8 cellular contexts compared by ENCODE assay signal in the genomic region with DNA sequence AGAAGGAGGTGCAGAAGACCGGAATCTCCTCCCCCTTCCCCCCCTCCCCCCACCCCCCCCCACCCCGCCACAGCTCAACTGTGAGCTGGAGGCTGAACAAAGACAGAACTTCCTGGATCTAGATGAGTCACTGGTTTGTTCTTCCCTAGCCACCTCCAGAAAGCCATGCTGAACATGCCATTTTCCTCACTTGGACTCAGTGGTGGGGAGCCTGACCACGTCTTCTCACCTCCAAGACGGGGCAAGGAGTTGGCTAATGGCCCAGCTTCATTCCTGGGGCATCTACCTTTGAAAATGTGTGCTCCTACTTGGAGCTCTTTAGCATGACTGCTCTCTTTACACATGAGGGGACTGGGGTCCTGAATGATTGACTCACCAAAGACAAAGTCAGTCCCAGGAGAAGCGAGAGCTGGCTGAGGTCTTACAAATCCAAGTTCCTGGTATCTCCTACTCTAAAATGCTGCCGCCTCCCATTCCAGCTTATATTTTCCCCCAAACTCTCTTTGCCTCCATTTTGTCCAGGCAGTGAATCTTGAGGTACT. TPM values are rescaled to one million over a fixed set of nuclear protein-coding genes. Genes with fewer than 3 reads are reported as not detected.
A peak's percentile ranks its signal among the peaks of the same experiment; 100 is the strongest.
DNase-seq lines count a peak whose midpoint lies in the region; ATAC-seq and TF ChIP-seq lines count a peak whose summit lies in the region.

No MANE protein-coding gene starts in this region.

- H3K36me3 Mint-ChIP-seq in activated naive CD8-positive, alpha-beta T cell treated with anti-CD3 and anti-CD28 coated beads, Interleukin-2, amount 50 U/mL, for 24 hours (ENCODE audit: low read depth), result no peaks in the 10 kb centered on the region

- H3K27ac ChIP-seq in OCI-LY7 (ENCODE audit: low read depth, low read length, poor library complexity, severe bottlenecking) (no peak overlapping the region), smooth muscle cell (ENCODE audit: low read depth) (no peak overlapping the region), suprapubic skin (no peak overlapping the region)

- H3K27me3 ChIP-seq in H7 (ENCODE audit: control insufficient read depth, insufficient read depth, low read length) (no peaks in the 10 kb centered on the region), smooth muscle cell (ENCODE audit: low read depth) (no peaks in the 10 kb centered on the region), suprapubic skin (no peaks in the 10 kb centered on the region)

- H3K9me3 ChIP-seq in OCI-LY7 (ENCODE audit: low read length), result no peaks in the 10 kb centered on the region
- H3K9me3 ChIP-seq in smooth muscle cell (replicated peaks; ENCODE audit: low read depth), result no peaks in the 10 kb centered on the region
- H3K9me3 ChIP-seq in suprapubic skin, result no peaks in the 10 kb centered on the region

- peaks cover 3% of the 10 kb centered on the region for H3K4me1 Mint-ChIP-seq in activated naive CD8-positive, alpha-beta T cell treated with anti-CD3 and anti-CD28 coated beads, Interleukin-2, amount 50 U/mL, for 24 hours

- H3K27me3 Mint-ChIP-seq in activated naive CD8-positive, alpha-beta T cell treated with anti-CD3 and anti-CD28 coated beads, Interleukin-2, amount 50 U/mL, for 24 hours, result peaks cover 11% of the 10 kb centered on the region

- H3F3A ChIP-seq in smooth muscle cell (ENCODE audit: low read depth), result no peaks in the 10 kb centered on the region

- no peak overlapping the region for H3K4me2 ChIP-seq in OCI-LY7 (ENCODE audit: low read length)
- H3K4me2 ChIP-seq in smooth muscle cell, result no peak overlapping the region

- TF ChIP-seq EP300 in suprapubic skin (IDR thresholded peaks at IDR 0.05), result no peak

- POLR2A ChIA-PET in OCI-LY7 (lab: Charles Lee), result interaction anchor here (0.5 to 1.0 kb wide), 7 partner anchors 23 to 436 kb away, joined by 3 to 7 read pairs (median 5); partner anchors contain the start of gene FZD5

- H3K9ac ChIP-seq in smooth muscle cell (ENCODE audit: low read depth), result no peak overlapping the region

- ATAC-seq in activated naive CD8-positive, alpha-beta T cell treated with anti-CD3 and anti-CD28 coated beads, Interleukin-2, amount 50 U/mL, for 24 hours, result no peak
- ATAC-seq in GM21825 (IDR thresholded peaks at IDR 0.05; ENCODE audit: unreplicated experiment) (no peak), GM18519 (IDR thresholded peaks at IDR 0.05; ENCODE audit: low FRiP score, unreplicated experiment) (no peak)

- peak overlapping the region; percentile 94 for H2AFZ ChIP-seq in OCI-LY7 (ENCODE audit: low read length)
- peak overlapping the region; percentile 91 for H2AFZ ChIP-seq in smooth muscle cell (ENCODE audit: low read depth)

- TF ChIP-seq CTCF in OCI-LY7 (conservative IDR thresholded peaks at IDR 0.05; ENCODE audit: low read length) (no peak), fibroblast of pulmonary artery (IDR thresholded peaks at IDR 0.05; ENCODE audit: low read length, missing control alignments) (no peak), smooth muscle cell (IDR thresholded peaks at IDR 0.05; ENCODE audit: borderline replicate concordance, insufficient read depth, poor library complexity, severe bottlenecking) (no peak), suprapubic skin (IDR thresholded peaks at IDR 0.05) (no peak)

- TF ChIP-seq POLR2A in suprapubic skin (IDR thresholded peaks at IDR 0.05), result no peak

- H3K36me3 ChIP-seq in H7 (replicated peaks; ENCODE audit: control insufficient read depth, insufficient read depth, low read length) (no peaks in the 10 kb centered on the region), OCI-LY7 (ENCODE audit: insufficient read depth, low read length) (no peaks in the 10 kb centered on the region), smooth muscle cell (ENCODE audit: low read depth) (no peaks in the 10 kb centered on the region), suprapubic skin (no peaks in the 10 kb centered on the region)

- no peaks in the 10 kb centered on the region for H3K79me2 ChIP-seq in OCI-LY7 (ENCODE audit: insufficient read depth, low read depth, low read length)
- H3K79me2 ChIP-seq in smooth muscle cell (ENCODE audit: low read depth), result no peaks in the 10 kb centered on the region

- WGBS in smooth muscle cell (ENCODE audit: low lambda C conversion rate), result 36% methylated on average over 6 of the region's 6 CpGs
- WGBS in suprapubic skin, result 41% methylated on average over 5 of the region's 6 CpGs

- H4K20me1 ChIP-seq in OCI-LY7 (ENCODE audit: insufficient read depth, low read length) (no peaks in the 10 kb centered on the region), smooth muscle cell (ENCODE audit: low read depth) (no peaks in the 10 kb centered on the region)

- no peaks in the 10 kb centered on the region for H3K9me3 Mint-ChIP-seq in activated naive CD8-positive, alpha-beta T cell treated with anti-CD3 and anti-CD28 coated beads, Interleukin-2, amount 50 U/mL, for 24 hours

- H3K4me3 ChIP-seq in H7 (ENCODE audit: insufficient read depth, low read depth, low read length) (no peak overlapping the region), OCI-LY7 (ENCODE audit: low read depth, low read length, poor library complexity, severe bottlenecking) (no peak overlapping the region), fibroblast of pulmonary artery (replicated peaks; ENCODE audit: low read depth, low read length) (no peak overlapping the region), smooth muscle cell (no peak overlapping the region), suprapubic skin (no peak overlapping the region)

- intact Hi-C loops in OCI-LY7 (cut with micrococcal nuclease; ENCODE audit: unreplicated experiment), result no loop called here

- no peak overlapping the region for H3K27ac Mint-ChIP-seq in activated naive CD8-positive, alpha-beta T cell treated with anti-CD3 and anti-CD28 coated beads, Interleukin-2, amount 50 U/mL, for 24 hours

- no peaks in the 10 kb centered on the region for H3K9me2 ChIP-seq in OCI-LY7 (ENCODE audit: insufficient read depth, low read length)

- CTCF ChIA-PET in OCI-LY7 (lab: Charles Lee; ENCODE audit: unreplicated experiment), result no interaction called here

- H3K4me3 Mint-ChIP-seq in activated naive CD8-positive, alpha-beta T cell treated with anti-CD3 and anti-CD28 coated beads, Interleukin-2, amount 50 U/mL, for 24 hours, result no peak overlapping the region

- DNase-seq in H7, result peak; percentile 77
- DNase-seq in OCI-LY7 (ENCODE audit: low spot score), result no peak
- DNase-seq in fibroblast of pulmonary artery (ENCODE audit: low read depth), result peak; percentile 79
- DNase-seq in smooth muscle cell (lab: John Stamatoyannopoulos, UW; ENCODE audit: unreplicated experiment), result no peak
- no peak for DNase-seq in activated naive CD8-positive, alpha-beta T cell treated with anti-CD3 and anti-CD28 coated beads, Interleukin-2, amount 50 U/mL, for 24 hours
- DNase-seq in suprapubic skin (ENCODE audit: low spot score in 2 of 2), result no peak

- no TSS peak for BruUV-seq in OCI-LY7 (replicated peaks; lab: Mats Ljungman, UMichigan)

- H3K4me1 ChIP-seq in OCI-LY7 (ENCODE audit: insufficient read depth, low read length, poor library complexity, severe bottlenecking) (peaks cover 3% of the 10 kb centered on the region), smooth muscle cell (ENCODE audit: low read depth) (peaks cover 13% of the 10 kb centered on the region), suprapubic skin (peaks cover 18% of the 10 kb centered on the region)

RNA-seq across cellular contexts. Expression of gene FZD5, which starts 22.6 kb away (rescaled TPM):
- total RNA-seq in H7 (2014; rRNA removed; shearing (Covaris generic)), result 102 and 171 TPM in 2 replicates
- total RNA-seq in OCI-LY7 (2014; rRNA removed; shearing (Covaris generic)), result 1.1 and 1.2 TPM in 2 replicates
- total RNA-seq in OCI-LY7 (2022) (2.4 and 2.5 TPM in 2 replicates), smooth muscle cell (0.67 and 1.4 TPM in 2 replicates), suprapubic skin (1 to 10 TPM; 2.7 to 4.6 (median 3.3) TPM)
- 0.09 and 0.60 TPM in 2 replicates for polyA plus RNA-seq in smooth muscle cell

Comparison
In these comparisons a context has a peak if more than half of its experiments do, and no peak if none do; other contexts are left out.
1. DNase-seq: peak in H7 (single experiment) and fibroblast of pulmonary artery (single experiment); none in OCI-LY7 (single experiment), smooth muscle cell (single experiment), activated naive CD8-positive, alpha-beta T cell treated with anti-CD3 and anti-CD28 coated beads, Interleukin-2, amount 50 U/mL, for 24 hours (single experiment) and suprapubic skin (0 of 2).
2. RNA of gene FZD5, which starts 22.6 kb away (total RNA-seq): 102 to 171 TPM in H7; 2.7 to 4.6 TPM in suprapubic skin, 1.1 to 2.5 TPM in OCI-LY7 and 0.67 to 1.4 TPM in smooth muscle cell; every median in the first group is over 10 times any median in the second.